ENCODE assay signal across 18 cellular contexts in the genomic region with DNA sequence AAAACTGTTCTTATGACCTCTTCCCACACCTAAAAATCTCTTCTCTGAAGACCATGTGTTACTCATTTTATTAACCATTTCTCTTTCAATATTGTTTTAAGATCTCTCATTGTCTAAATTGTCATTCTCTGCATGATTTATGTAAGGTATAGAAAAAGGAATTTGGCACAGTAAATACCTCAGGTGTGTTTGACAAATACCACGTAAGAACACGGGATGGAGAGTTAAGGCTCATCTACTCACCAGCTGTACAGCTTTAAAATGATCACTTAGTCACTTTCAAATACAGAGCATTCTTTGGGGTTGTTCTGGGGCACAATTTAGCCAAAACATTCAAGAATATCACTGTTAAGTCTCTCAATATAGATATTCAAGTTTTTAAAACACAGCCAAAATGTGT.
"Had no signal": no experiment of that assay in that cellular context is flagged by ENCODE, and none has a peak within 500 bp of the region (broad histone marks: within the 10 kb centered on the region; RNA-seq: fewer than 3 reads in every experiment).

No MANE protein-coding gene starts in this region.

- H3K27ac ChIP-seq: thyroid gland, uterus had no signal

- H3K36me3 ChIP-seq: thyroid gland, uterus had no signal

- DNase-seq: activated CD4-positive, alpha-beta memory T cell treated with anti-CD3 and anti-CD28 coated beads for 36 hours; activated CD4-positive, alpha-beta T cell treated with anti-CD3 and anti-CD28 coated beads for 36 hours; activated T-cell treated with anti-CD3 and anti-CD28 coated beads for 4 hours; amniotic stem cell; dermis blood vessel endothelial cell; effector memory CD4-positive, alpha-beta T cell; foreskin fibroblast; kidney glomerular epithelial cell; stimulated activated CD4-positive, alpha-beta T cell treated with anti-CD3 and anti-CD28 coated beads, Interleukin-12 subunit alpha, Interleukin-12 subunit beta, amount 100 ng/mL, for 4 hours; stimulated activated CD4-positive, alpha-beta T cell treated with anti-CD3 and anti-CD28 coated beads, Interleukin-1b, Interleukin-23, amount 100 ng/mL, for 48 hours; stimulated activated CD8-positive, alpha-beta memory T cell treated with anti-CD3 and anti-CD28 coated beads, Interleukin-4, amount 100 ng/mL, for 48 hours; stimulated activated naive CD4-positive, alpha-beta T cell treated with Interleukin-2 at 50 U/mL for 16 hours; SW 1271; thyroid gland; uterus had no signal

- H3K27me3 ChIP-seq: thyroid gland, uterus had no signal

- H3K4me3 ChIP-seq: thyroid gland, uterus had no signal

- H3K27ac Mint-ChIP-seq: activated CD4-positive, alpha-beta memory T cell treated with anti-CD3 and anti-CD28 coated beads for 36 hours; activated CD4-positive, alpha-beta T cell treated with anti-CD3 and anti-CD28 coated beads for 36 hours; activated naive CD8-positive, alpha-beta T cell; activated T-helper 1 cell treated with anti-CD3 and anti-CD28 coated beads, Interleukin-12 subunit alpha, Interleukin-12 subunit beta, Interleukin-2, Interleukin-4 antibody, amounts not matched to agents 30 ng/mL and 10 ng/mL and 1 ng/mL, durations not matched to agents 14 hours and 24 hours and 36 hours; nephron had no signal

- H3K9me3 ChIP-seq: thyroid gland, uterus had no signal

- H3K9me3 Mint-ChIP-seq: activated CD4-positive, alpha-beta memory T cell treated with anti-CD3 and anti-CD28 coated beads for 36 hours; activated T-helper 1 cell treated with anti-CD3 and anti-CD28 coated beads, Interleukin-12 subunit alpha, Interleukin-12 subunit beta, Interleukin-2, Interleukin-4 antibody, amounts not matched to agents 30 ng/mL and 10 ng/mL and 1 ng/mL, durations not matched to agents 14 hours and 24 hours and 36 hours had no signal

- H3K27me3 Mint-ChIP-seq: activated CD4-positive, alpha-beta memory T cell treated with anti-CD3 and anti-CD28 coated beads for 36 hours had no signal

- H3K4me1 ChIP-seq: thyroid gland, uterus had no signal

- H3K36me3 Mint-ChIP-seq: activated CD4-positive, alpha-beta memory T cell treated with anti-CD3 and anti-CD28 coated beads for 36 hours; activated naive CD8-positive, alpha-beta T cell had no signal

- H3K4me1 Mint-ChIP-seq: activated CD4-positive, alpha-beta T cell treated with anti-CD3 and anti-CD28 coated beads for 36 hours; nephron had no signal

- ATAC-seq: activated CD4-positive, alpha-beta T cell treated with anti-CD3 and anti-CD28 coated beads for 36 hours had no signal

- H3K4me3 Mint-ChIP-seq: activated CD4-positive, alpha-beta memory T cell treated with anti-CD3 and anti-CD28 coated beads for 36 hours; activated CD4-positive, alpha-beta T cell treated with anti-CD3 and anti-CD28 coated beads for 36 hours; activated naive CD8-positive, alpha-beta T cell; activated T-helper 1 cell treated with anti-CD3 and anti-CD28 coated beads, Interleukin-12 subunit alpha, Interleukin-12 subunit beta, Interleukin-2, Interleukin-4 antibody, amounts not matched to agents 30 ng/mL and 10 ng/mL and 1 ng/mL, durations not matched to agents 14 hours and 24 hours and 36 hours; nephron had no signal
